ENCODE assay signal across 9 cellular contexts in genomic region chr3:134330895-134331810, GRCh38. TPM values are rescaled to one million over a fixed set of nuclear protein-coding genes. Genes with fewer than 3 reads are reported as not detected.
DNase-seq lines count a peak whose midpoint lies in the region; ATAC-seq and TF ChIP-seq lines count a peak whose summit lies in the region.
"Had no signal": no experiment of that assay in that cellular context is flagged by ENCODE, and none has a peak within 500 bp of the region (broad histone marks: within the 10 kb centered on the region; RNA-seq: fewer than 3 reads in every experiment).

No MANE protein-coding gene starts in this region.

- no peak overlapping the region for H3K4me3 ChIP-seq in left ventricle myocardium inferior
- H3K4me3 ChIP-seq in skeletal muscle satellite cell (ENCODE audit: low read length): no peak overlapping the region

- intact Hi-C loops in left ventricle myocardium inferior (cut with micrococcal nuclease): no loop called here

- peak overlapping the region; percentile 55 for H3K27ac ChIP-seq in left ventricle myocardium inferior (replicated peaks)

- H3K36me3 ChIP-seq in left ventricle myocardium inferior: no peaks in the 10 kb centered on the region
- no peaks in the 10 kb centered on the region for H3K36me3 ChIP-seq in skeletal muscle satellite cell (ENCODE audit: insufficient read depth, low read length)

- H3K27me3 ChIP-seq in left ventricle myocardium inferior (ENCODE audit: low read depth): no peaks in the 10 kb centered on the region
- H3K27me3 ChIP-seq in skeletal muscle satellite cell (ENCODE audit: control insufficient read depth, insufficient read depth, low read length): no peaks in the 10 kb centered on the region

- H3K9me3 ChIP-seq in left ventricle myocardium inferior (replicated peaks) (no peaks in the 10 kb centered on the region), skeletal muscle satellite cell (replicated peaks; ENCODE audit: low read length) (no peaks in the 10 kb centered on the region)

- TF ChIP-seq CTCF in left ventricle myocardium inferior (IDR thresholded peaks at IDR 0.05; ENCODE audit: borderline replicate concordance): no peak

- ATAC-seq in HG02623 (IDR thresholded peaks at IDR 0.05; ENCODE audit: unreplicated experiment): no peak
- no peak for ATAC-seq in HG02852 (IDR thresholded peaks at IDR 0.05; ENCODE audit: unreplicated experiment)

- H3K9ac ChIP-seq in skeletal muscle satellite cell (ENCODE audit: low read depth, low read length): peak overlapping the region; percentile 69

- peak overlapping the region; percentile 50 for H3K4me2 ChIP-seq in skeletal muscle satellite cell (ENCODE audit: low read length)

- DNase-seq in GM04504 (ENCODE audit: low read depth) (peak; percentile 71), amniotic epithelial cell (ENCODE audit: low read depth) (peak; percentile 64), left ventricle myocardium inferior (no peak), nucleus accumbens (lab: John Stamatoyannopoulos, UW) (no peak), hippocampal formation (lab: John Stamatoyannopoulos, UW) (no peak)
- DNase-seq: SHP77 treated with DMSO at 0.1 percent for 48 hours had no signal

- H3K4me1 ChIP-seq in left ventricle myocardium inferior (peaks cover 69% of the 10 kb centered on the region), skeletal muscle satellite cell (ENCODE audit: control insufficient read depth, insufficient read depth, low read length) (peaks cover 86% of the 10 kb centered on the region)

RNA-seq across cellular contexts. Expression of gene AMOTL2, which starts 43.1 kb away (rescaled TPM):
- total RNA-seq in left ventricle myocardium inferior: 44.4 TPM
- 40.8 and 77.5 TPM in 2 replicates for total RNA-seq in skeletal muscle satellite cell (2012; rRNA removed)

Comparison
In these comparisons a context has a peak if more than half of its experiments do, and no peak if none do; other contexts are left out.
1. DNase-seq: peak in GM04504 (single experiment) and amniotic epithelial cell (single experiment); none in left ventricle myocardium inferior (single experiment), nucleus accumbens (0 of 56) and hippocampal formation (0 of 2).